8 cellular contexts compared by ENCODE assay signal in genomic region chr1:1230656-1231399, GRCh38. TPM values are rescaled to one million over a fixed set of nuclear protein-coding genes. Genes with fewer than 3 reads are reported as not detected.
DNase-seq lines count a peak whose midpoint lies in the region; ATAC-seq, FAIRE-seq and TF ChIP-seq lines count a peak whose summit lies in the region.

No MANE protein-coding gene starts in this region.

- H3K4me3 ChIP-seq in BLaER1 treated with 17β-estradiol and CSF1 and Interleukin-3, amounts not matched to agents 10 nM and 100 nM: peak overlapping the region; percentile 77 to 99 (median 90)
- H3K4me3 ChIP-seq in fibroblast of lung (replicated peaks in 1 of 4; ENCODE audit: control extremely low read depth in 1 of 4, insufficient read depth in 1 of 4, low read depth in 3 of 4, low read length in 4 of 4) (peak overlapping the region; percentile 67 to 86 (median 78)), pancreas (peak overlapping the region; percentile 91 to 100 (median 98))

- TF ChIP-seq CTCF in fibroblast of lung (conservative IDR thresholded peaks at IDR 0.05 in 1 of 2, IDR thresholded peaks at IDR 0.05 in 1 of 2; ENCODE audit: low read depth in 1 of 2, low read length in 2 of 2) (peak; percentile 28 to 39), pancreas (IDR thresholded peaks at IDR 0.05) (no peak)

- peaks cover 37 to 57% (median 54%) of the 10 kb centered on the region in 10 experiments for H3K4me1 ChIP-seq in BLaER1 treated with 17β-estradiol and CSF1 and Interleukin-3, amounts not matched to agents 10 nM and 100 nM
- H3K4me1 ChIP-seq in fibroblast of lung (ENCODE audit: control insufficient read depth, extremely low read depth, insufficient read depth, low read length): peaks cover 7% of the 10 kb centered on the region
- peaks cover 0 to 22% (median 9%) of the 10 kb centered on the region in 3 donors for H3K4me1 ChIP-seq in pancreas

- H2AFZ ChIP-seq in fibroblast of lung (ENCODE audit: low read length): peak overlapping the region; percentile 1

- no peaks in the 10 kb centered on the region for H3K9me3 ChIP-seq in BLaER1 treated with 17β-estradiol and CSF1 and Interleukin-3, amounts not matched to agents 10 nM and 100 nM (replicated peaks in 1 of 11)
- H3K9me3 ChIP-seq in T-helper 17 cell (ENCODE audit: control insufficient read depth, low read length, poor library complexity, severe bottlenecking) (no peaks in the 10 kb centered on the region), fibroblast of lung (ENCODE audit: control insufficient read depth, insufficient read depth, low read depth, low read length) (no peaks in the 10 kb centered on the region), pancreas (no peaks in the 10 kb centered on the region)

- no peak for FAIRE-seq in pancreas (lab: Jason Lieb, UNC)

- H3K4me3 Mint-ChIP-seq in T-helper 17 cell: peak overlapping the region; percentile 91

- H3K27ac ChIP-seq in BLaER1 treated with 17β-estradiol and CSF1 and Interleukin-3, amounts not matched to agents 10 nM and 100 nM: peak overlapping the region; percentile 90 to 98 (median 94)
- H3K27ac ChIP-seq in fibroblast of lung (ENCODE audit: insufficient read depth, low read length) (peak overlapping the region; percentile 91), pancreas (peak overlapping the region in 3 of 4 donors; percentile 64 to 80 (median 80))

- in situ Hi-C loops in G401 (cut with HindIII; ENCODE audit: low sequenced_read_pairs): no loop called here

- peak overlapping the region; percentile 94 for H3K27ac Mint-ChIP-seq in T-helper 17 cell

- H3K9ac ChIP-seq in BLaER1 treated with 17β-estradiol and CSF1 and Interleukin-3, amounts not matched to agents 10 nM and 100 nM: peak overlapping the region; percentile 92 to 100 (median 96)
- H3K9ac ChIP-seq in fibroblast of lung (ENCODE audit: insufficient read depth, low read length): peak overlapping the region; percentile 96

- intact Hi-C loops in pancreas (cut with DNase I): no loop called here

- H3K27me3 Mint-ChIP-seq in T-helper 17 cell: no peaks in the 10 kb centered on the region

- WGBS in pancreas, 2 donors: 7 to 11% methylated on average over 24 of the region's 24 CpGs

- peaks cover 26% of the 10 kb centered on the region for H3K4me1 Mint-ChIP-seq in T-helper 17 cell

- ATAC-seq in T-helper 17 cell (no peak), pancreas (peak in 3 of 4 donors; percentile 2 to 4 (median 3)), GM19023 (IDR thresholded peaks at IDR 0.05; ENCODE audit: unreplicated experiment) (no peak)

- H3K36me3 Mint-ChIP-seq in T-helper 17 cell (ENCODE audit: low read depth): peaks cover 2% of the 10 kb centered on the region

- peaks cover 41 to 68% (median 60%) of the 10 kb centered on the region in 11 experiments for H3K36me3 ChIP-seq in BLaER1 treated with 17β-estradiol and CSF1 and Interleukin-3, amounts not matched to agents 10 nM and 100 nM
- H3K36me3 ChIP-seq in fibroblast of lung (ENCODE audit: control insufficient read depth, insufficient read depth, low read length) (peaks cover 24% of the 10 kb centered on the region), pancreas (peaks cover 0 to 11% (median 2%) of the 10 kb centered on the region in 3 donors)

- peaks cover 69% of the 10 kb centered on the region for H3K79me2 ChIP-seq in fibroblast of lung (ENCODE audit: control insufficient read depth, insufficient read depth, low read length)

- peaks cover 54 to 84% (median 77%) of the 10 kb centered on the region in 11 experiments for H4K20me1 ChIP-seq in BLaER1 treated with 17β-estradiol and CSF1 and Interleukin-3, amounts not matched to agents 10 nM and 100 nM
- no peaks in the 10 kb centered on the region for H4K20me1 ChIP-seq in fibroblast of lung (ENCODE audit: control insufficient read depth, extremely low read depth, insufficient read depth, low read length)

- peak overlapping the region; percentile 83 to 95 (median 93) for H3K4me2 ChIP-seq in BLaER1 treated with 17β-estradiol and CSF1 and Interleukin-3, amounts not matched to agents 10 nM and 100 nM
- peak overlapping the region; percentile 88 for H3K4me2 ChIP-seq in fibroblast of lung (ENCODE audit: extremely low read depth, insufficient read depth, low read length)

- H3K27me3 ChIP-seq in BLaER1 treated with 17β-estradiol and CSF1 and Interleukin-3, amounts not matched to agents 10 nM and 100 nM: no peaks in the 10 kb centered on the region
- H3K27me3 ChIP-seq in fibroblast of lung (ENCODE audit: control insufficient read depth, insufficient read depth, low read length) (no peaks in the 10 kb centered on the region), pancreas (no peaks in the 10 kb centered on the region)

- DNase-seq in HCEC 1CT (peak; percentile 65), T-helper 17 cell (no peak), fibroblast of lung (ENCODE audit: low read depth in 2 of 2) (peak; percentile 69 to 70), pancreas (no peak), NCI-H2029 treated with DMSO at 0.1 percent for 48 hours (lab: John Stamatoyannopoulos, UW) (no peak), G401 (ENCODE audit: low spot score) (no peak)

RNA-seq across cellular contexts. Expression of gene SDF4, which starts 1.0 kb away (rescaled TPM):
- 100 to 1,000 TPM; 129 to 146 TPM for total RNA-seq in T-helper 17 cell
- total RNA-seq in fibroblast of lung: 81.9 and 127 TPM in 2 replicates
- polyA plus RNA-seq in fibroblast of lung: 133 and 180 TPM in 2 replicates
- polyA plus RNA-seq in fibroblast of lung (2012): 157 and 221 TPM in 2 replicates
- polyA minus RNA-seq in fibroblast of lung (ENCODE audit: low replicate concordance): 90.8 and 94.6 TPM in 2 replicates
- total RNA-seq in pancreas: 10 to 100 TPM; 68.3 to 99.4 (median 74.2) TPM
- 10 to 100 TPM; 74.0 to 96.6 TPM for polyA plus RNA-seq in pancreas
- total RNA-seq in G401 (2014; rRNA removed; shearing (Covaris generic)): 92.4 and 99.1 TPM in 2 replicates

RNA-seq across cellular contexts. Expression of gene B3GALT6, which starts 1.2 kb away (rescaled TPM):
- total RNA-seq in T-helper 17 cell: 1 to 10 TPM; 8.4 to 9.4 TPM
- 19.3 and 19.5 TPM in 2 replicates for total RNA-seq in fibroblast of lung
- polyA plus RNA-seq in fibroblast of lung: 15.7 and 17.9 TPM in 2 replicates
- 20.9 and 21.0 TPM in 2 replicates for polyA plus RNA-seq in fibroblast of lung (2012)
- polyA minus RNA-seq in fibroblast of lung (ENCODE audit: low replicate concordance): 6.5 and 12.0 TPM in 2 replicates
- 10 to 100 TPM in 3 of 6 donors, 1 to 10 TPM in 3; 6.2 to 13.4 (median 9.0) TPM for total RNA-seq in pancreas
- polyA plus RNA-seq in pancreas: 1 to 10 TPM; 8.7 to 8.9 TPM
- total RNA-seq in G401 (2014; rRNA removed; shearing (Covaris generic)): 38.4 and 44.3 TPM in 2 replicates

RNA-seq across cellular contexts. Expression of gene C1QTNF12, which starts 15.7 kb away (rescaled TPM):
- 1 to 10 TPM in 1 of 2 donors, under 1 TPM in 1; 0.91 to 2.0 TPM for total RNA-seq in T-helper 17 cell
- 1.0 and 4.1 TPM in 2 replicates for total RNA-seq in fibroblast of lung
- polyA plus RNA-seq in fibroblast of lung: 0.27 and 0.60 TPM in 2 replicates
- polyA plus RNA-seq in fibroblast of lung (2012): 1.1 and 3.0 TPM in 2 replicates
- 0.59 TPM in 1 of 2 replicates, not detected in the other for polyA minus RNA-seq in fibroblast of lung (ENCODE audit: low replicate concordance)
- 1 to 10 TPM in 3 of 6 donors, under 1 TPM in 3; 0.43 to 1.7 (median 0.93) TPM for total RNA-seq in pancreas
- 1 to 10 TPM; 2.5 to 4.8 TPM for polyA plus RNA-seq in pancreas
- total RNA-seq in G401 (2014; rRNA removed; shearing (Covaris generic)): 5.1 and 13.3 TPM in 2 replicates

RNA-seq across cellular contexts. Expression of gene TNFRSF4, which starts 16.9 kb away (rescaled TPM):
- total RNA-seq in T-helper 17 cell (100 to 1,000 TPM in 1 of 2 donors, 10 to 100 TPM in 1; 94.7 to 127 TPM), fibroblast of lung (under 0.01 and 0.17 TPM in 2 replicates), pancreas (1 to 10 TPM in 3 of 6 donors, under 1 TPM in 3; 0.26 to 1.6 (median 0.86) TPM)
- polyA plus RNA-seq in fibroblast of lung (0.05 TPM in 1 of 2 replicates, not detected in the other), pancreas (1 to 10 TPM; 2.8 to 5.0 TPM)
- polyA plus RNA-seq in fibroblast of lung (2012): 0.10 and 0.33 TPM in 2 replicates
- not detected in 2 replicates for polyA minus RNA-seq in fibroblast of lung (ENCODE audit: low replicate concordance)
- not detected in 2 replicates for total RNA-seq in G401 (2014; rRNA removed; shearing (Covaris generic))

RNA-seq across cellular contexts. Expression of gene TNFRSF18, which starts 24.4 kb away (rescaled TPM):
- total RNA-seq in T-helper 17 cell (10 to 100 TPM; 47.9 to 80.4 TPM), fibroblast of lung (0.77 and 1.3 TPM in 2 replicates), pancreas (under 1 TPM in 3 of 6 donors, not detected in 3; 0.32 to 0.34 (median 0.34) TPM)
- polyA plus RNA-seq in fibroblast of lung (0.10 TPM in 1 of 2 replicates, not detected in the other), pancreas (1 to 10 TPM; 1.1 to 1.2 TPM)
- polyA plus RNA-seq in fibroblast of lung (2012): 0.10 and 0.41 TPM in 2 replicates
- not detected in 2 replicates for polyA minus RNA-seq in fibroblast of lung (ENCODE audit: low replicate concordance)
- 1.2 TPM in 1 of 2 replicates, not detected in the other for total RNA-seq in G401 (2014; rRNA removed; shearing (Covaris generic))

Comparison
In these comparisons a context has a peak if more than half of its experiments do, and no peak if none do; other contexts are left out.
1. DNase-seq: peak in HCEC 1CT (single experiment) and fibroblast of lung (2 of 2); none in T-helper 17 cell (0 of 3), pancreas (0 of 6), NCI-H2029 treated with DMSO at 0.1 percent for 48 hours (single experiment) and G401 (single experiment).
2. ATAC-seq: peak in pancreas (3 of 4); none in T-helper 17 cell (single experiment) and GM19023 (single experiment).
3. CTCF ChIP-seq: peak in fibroblast of lung (2 of 2); none in pancreas (0 of 4).
4. Peak in every context shown above with its lines, with median percentiles within 50 percentile points of each other: H3K27ac ChIP-seq and H3K4me3 ChIP-seq.